In genomic region chr15:68433551-68433950, GRCh38 we compare ENCODE assay signal across 21 cellular contexts. TPM values are rescaled to one million over a fixed set of nuclear protein-coding genes. Genes with fewer than 3 reads are reported as not detected.
"Had no signal": no experiment of that assay in that cellular context is flagged by ENCODE, and none has a peak within 500 bp of the region (broad histone marks: within the 10 kb centered on the region; RNA-seq: fewer than 3 reads in every experiment).

No MANE protein-coding gene starts in this region.

- H3K36me3 ChIP-seq: cardiac muscle cell, prostate gland, spleen, upper lobe of left lung had no signal

- H3K9me3 ChIP-seq: body of pancreas, mucosa of descending colon, prostate gland, spleen, upper lobe of left lung had no signal

- DNase-seq: activated B cell treated with CpG ODN at 0.5 μM for 24 hours; activated CD4-positive, alpha-beta T cell treated with anti-CD3 and anti-CD28 coated beads for 36 hours; activated CD4-positive, alpha-beta T cell treated with anti-CD3 and anti-CD28 coated beads, Interleukin-2, amount 50 U/mL, for 4 hours; activated gamma-delta T cell treated with Interleukin-2 at 50 U/mL for 16 hours; activated T-cell treated with anti-CD3 and anti-CD28 coated beads, Interleukin-2, amount 50 U/mL, for 1 hour; anterior cingulate cortex; body of pancreas; effector CD8-positive, alpha-beta T cell; foreskin melanocyte; glutamatergic neuron; hippocampal formation; mesendoderm; mucosa of descending colon; naive B cell; spleen; stimulated activated CD4-positive, alpha-beta T cell treated with anti-CD3 and anti-CD28 coated beads, Interleukin-4, amount 100 ng/mL, for 24 hours; stimulated activated naive CD8-positive, alpha-beta T cell treated with anti-CD3 and anti-CD28 coated beads, Interleukin-15, Interleukin-2, amounts not matched to agents 100 U/mL and 50 U/mL, for 24 hours; T-helper 17 cell had no signal

- H3K4me3 ChIP-seq: body of pancreas, cardiac muscle cell, mucosa of descending colon, prostate gland, spleen, upper lobe of left lung had no signal

- H3K27ac ChIP-seq: body of pancreas, cardiac muscle cell, prostate gland, spleen, upper lobe of left lung had no signal

- ATAC-seq: activated CD4-positive, alpha-beta T cell treated with anti-CD3 and anti-CD28 coated beads for 36 hours; body of pancreas; mucosa of descending colon; stimulated activated naive CD8-positive, alpha-beta T cell treated with anti-CD3 and anti-CD28 coated beads, Interleukin-15, Interleukin-2, amounts not matched to agents 100 U/mL and 50 U/mL, for 24 hours; T-helper 17 cell had no signal

RNA-seq across cellular contexts. Expression of gene ITGA11, which starts 1.6 kb away (rescaled TPM):
- total RNA-seq: activated B cell treated with CpG ODN at 0.5 μM for 24 hours had no signal
